ENCODE assay signal across 15 cellular contexts in genomic region chr4:174244441-174244840, GRCh38. TPM values are rescaled to one million over a fixed set of nuclear protein-coding genes. Genes with fewer than 3 reads are reported as not detected.
DNase-seq lines count a peak whose midpoint lies in the region; ATAC-seq and TF ChIP-seq lines count a peak whose summit lies in the region.
"Had no signal": no experiment of that assay in that cellular context is flagged by ENCODE, and none has a peak within 500 bp of the region (broad histone marks: within the 10 kb centered on the region; RNA-seq: fewer than 3 reads in every experiment).

No MANE protein-coding gene starts in this region.

- no peaks in the 10 kb centered on the region for H3K27me3 Mint-ChIP-seq in CD14-positive monocyte (ENCODE audit: low read depth in 3 of 3)
- H3K27me3 Mint-ChIP-seq: brain, memory B cell had no signal

- H3K27ac Mint-ChIP-seq in CD14-positive monocyte, result no peak overlapping the region
- H3K27ac Mint-ChIP-seq: brain, memory B cell had no signal

- no peak for TF ChIP-seq POLR2A in right lobe of liver (IDR thresholded peaks at IDR 0.05)

- no peak overlapping the region for H3K27ac ChIP-seq in RWPE1
- H3K27ac ChIP-seq in right lobe of liver, result no peak overlapping the region

- WGBS in right lobe of liver (ENCODE audit: insufficient coverage, low coverage, low lambda C conversion rate, missing lambda C conversion rate), result 89% methylated on average over 1 of the region's 1 CpG

- no peak for TF ChIP-seq CTCF in RWPE1 (conservative IDR thresholded peaks at IDR 0.05; ENCODE audit: low read depth)
- TF ChIP-seq CTCF in CD14-positive monocyte (IDR thresholded peaks at IDR 0.05), result no peak
- no peak for TF ChIP-seq CTCF in right lobe of liver (IDR thresholded peaks at IDR 0.05)

- no peak for DNase-seq in activated CD4-positive, CD25-positive, alpha-beta regulatory T cell treated with anti-CD3 and anti-CD28 coated beads, Interleukin-2, amount 50 U/mL, for 72 hours
- DNase-seq in RWPE1 (ENCODE audit: low spot score) (peak; percentile 20), CD14-positive monocyte (ENCODE audit: low spot score) (no peak), posterior vena cava (ENCODE audit: low spot score) (no peak), right lobe of liver (no peak), posterior cingulate gyrus (no peak)
- DNase-seq: activated gamma-delta T cell treated with Interleukin-2 at 50 U/mL for 16 hours; effector CD8-positive, alpha-beta T cell; NCI-H2081 treated with DMSO at 0.1 percent for 48 hours; SHP77 treated with DMSO at 0.1 percent for 48 hours; small intestine had no signal

- no peak overlapping the region for H3K4me3 ChIP-seq in right lobe of liver

- H3K36me3 Mint-ChIP-seq in CD14-positive monocyte, result peaks cover 11 to 13% of the 10 kb centered on the region in 2 donors

- no peaks in the 10 kb centered on the region for H3K4me1 ChIP-seq in right lobe of liver

- H3K4me3 Mint-ChIP-seq in CD14-positive monocyte, result no peak overlapping the region
- H3K4me3 Mint-ChIP-seq: brain, memory B cell had no signal

- POLR2A ChIA-PET in RWPE1 (lab: Yijun Ruan, JAX; ENCODE audit: low non-redundant PET), result no interaction called here

- H3K9me3 Mint-ChIP-seq in CD14-positive monocyte, result no peaks in the 10 kb centered on the region
- H3K9me3 Mint-ChIP-seq: brain, memory B cell had no signal

- no peaks in the 10 kb centered on the region for H3K27me3 ChIP-seq in right lobe of liver

- CTCF ChIA-PET in RWPE1 (lab: Yijun Ruan, JAX), result no interaction called here

- H3K4me1 Mint-ChIP-seq in CD14-positive monocyte, result no peaks in the 10 kb centered on the region
- H3K4me1 Mint-ChIP-seq: memory B cell had no signal

- ATAC-seq in activated CD4-positive, CD25-positive, alpha-beta regulatory T cell treated with anti-CD3 and anti-CD28 coated beads, Interleukin-2, amount 50 U/mL, for 24 hours, result peak; percentile 73 to 74
- peak; percentile 64 for ATAC-seq in HG02973 (IDR thresholded peaks at IDR 0.05; ENCODE audit: unreplicated experiment)
- no peak for ATAC-seq in right lobe of liver

- intact Hi-C loops in CD14-positive monocyte (cut with micrococcal nuclease), result no loop called here
- intact Hi-C loops in posterior vena cava (cut with DNase I), result no loop called here
- intact Hi-C loops in right lobe of liver (cut with DNase I), result no loop called here
- intact Hi-C loops in posterior cingulate gyrus (cut with DNase I), result no loop called here

- no peaks in the 10 kb centered on the region for H3K9me3 ChIP-seq in right lobe of liver

- peaks cover 0 to 4% (median 0%) of the 10 kb centered on the region in 4 donors for H3K36me3 ChIP-seq in right lobe of liver

RNA-seq across cellular contexts. Expression of gene FBXO8, which starts 39.0 kb away (rescaled TPM):
- 1 to 10 TPM; 3.9 to 6.5 TPM for polyA plus RNA-seq in CD14-positive monocyte
- 10 to 100 TPM; 28.6 to 29.3 TPM for total RNA-seq in posterior vena cava
- 10 to 100 TPM; 22.9 to 73.3 (median 29.3) TPM for total RNA-seq in right lobe of liver

RNA-seq across cellular contexts. Expression of gene CEP44, which starts 39.3 kb away (rescaled TPM):
- 1 to 10 TPM; 1.9 to 3.3 TPM for polyA plus RNA-seq in CD14-positive monocyte
- total RNA-seq in posterior vena cava (10 to 100 TPM; 11.3 to 13.1 TPM), right lobe of liver (1 to 10 TPM; 3.8 to 9.9 (median 7.2) TPM)

Comparison
In these comparisons a context has a peak if more than half of its experiments do, and no peak if none do; other contexts are left out.
1. ATAC-seq: peak in activated CD4-positive, CD25-positive, alpha-beta regulatory T cell treated with anti-CD3 and anti-CD28 coated beads, Interleukin-2, amount 50 U/mL, for 24 hours (2 of 2) and HG02973 (single experiment); none in right lobe of liver (0 of 4).